Comparison of ENCODE assay signal across 1 cellular context in the genomic region with DNA sequence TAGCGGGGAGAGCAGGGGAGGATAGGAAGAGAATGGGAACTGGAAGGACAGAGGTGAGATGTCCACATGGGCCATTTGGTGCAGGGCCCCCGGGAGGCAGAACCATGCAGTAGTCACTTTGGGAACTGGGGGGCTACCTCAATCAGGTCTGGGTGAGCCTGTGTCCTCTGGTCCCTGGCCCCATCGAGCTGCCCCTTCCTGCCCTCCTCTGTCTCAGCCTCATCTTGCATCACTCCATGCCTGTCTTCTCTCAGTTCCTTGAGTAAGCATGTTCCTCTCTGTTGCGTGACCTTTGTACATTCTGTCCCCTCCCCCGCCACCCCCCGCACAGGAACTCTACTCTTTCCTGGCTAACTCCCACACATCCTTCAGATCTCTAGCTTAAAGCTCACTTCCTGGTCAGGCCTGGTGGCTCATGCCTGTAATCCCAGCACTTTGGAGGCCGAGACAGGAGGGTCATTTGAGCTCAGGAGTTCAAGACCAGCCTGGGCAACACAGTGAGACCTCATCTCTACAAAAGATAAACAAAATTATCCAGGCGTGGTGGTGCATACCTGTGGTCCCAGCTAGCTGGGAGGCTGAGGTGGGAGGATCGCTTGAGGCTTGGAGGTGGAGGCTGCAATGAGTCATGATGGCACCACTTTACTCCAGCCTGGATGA.
TF ChIP-seq lines count a peak whose summit lies in the region.

No MANE protein-coding gene starts in this region.

TF ChIP-seq in SK-N-SH treated with all-trans-retinoic acid at 6 μM for 48 hours, 23 proteins besides CTCF, POLR2A, EP300 and RAD21 (continued from another document):
- TF ChIP-seq ISL1 (CRISPR knock-in tag; IDR thresholded peaks at IDR 0.05) (no peak), ZC3H10 (CRISPR knock-in tag; IDR thresholded peaks at IDR 0.05) (no peak), ARNTL (CRISPR knock-in tag; IDR thresholded peaks at IDR 0.05; ENCODE audit: borderline replicate concordance, low read depth) (no peak)
- TF ChIP-seq, protein P1, sequence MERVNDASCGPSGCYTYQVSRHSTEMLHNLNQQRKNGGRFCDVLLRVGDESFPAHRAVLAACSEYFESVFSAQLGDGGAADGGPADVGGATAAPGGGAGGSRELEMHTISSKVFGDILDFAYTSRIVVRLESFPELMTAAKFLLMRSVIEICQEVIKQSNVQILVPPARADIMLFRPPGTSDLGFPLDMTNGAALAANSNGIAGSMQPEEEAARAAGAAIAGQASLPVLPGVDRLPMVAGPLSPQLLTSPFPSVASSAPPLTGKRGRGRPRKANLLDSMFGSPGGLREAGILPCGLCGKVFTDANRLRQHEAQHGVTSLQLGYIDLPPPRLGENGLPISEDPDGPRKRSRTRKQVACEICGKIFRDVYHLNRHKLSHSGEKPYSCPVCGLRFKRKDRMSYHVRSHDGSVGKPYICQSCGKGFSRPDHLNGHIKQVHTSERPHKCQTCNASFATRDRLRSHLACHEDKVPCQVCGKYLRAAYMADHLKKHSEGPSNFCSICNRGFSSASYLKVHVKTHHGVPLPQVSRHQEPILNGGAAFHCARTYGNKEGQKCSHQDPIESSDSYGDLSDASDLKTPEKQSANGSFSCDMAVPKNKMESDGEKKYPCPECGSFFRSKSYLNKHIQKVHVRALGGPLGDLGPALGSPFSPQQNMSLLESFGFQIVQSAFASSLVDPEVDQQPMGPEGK (CRISPR knock-in tag; IDR thresholded peaks at IDR 0.05; ENCODE audit: borderline replicate concordance) = no peak
